Comparison of ENCODE assay signal across 1 cellular context in the genomic region with DNA sequence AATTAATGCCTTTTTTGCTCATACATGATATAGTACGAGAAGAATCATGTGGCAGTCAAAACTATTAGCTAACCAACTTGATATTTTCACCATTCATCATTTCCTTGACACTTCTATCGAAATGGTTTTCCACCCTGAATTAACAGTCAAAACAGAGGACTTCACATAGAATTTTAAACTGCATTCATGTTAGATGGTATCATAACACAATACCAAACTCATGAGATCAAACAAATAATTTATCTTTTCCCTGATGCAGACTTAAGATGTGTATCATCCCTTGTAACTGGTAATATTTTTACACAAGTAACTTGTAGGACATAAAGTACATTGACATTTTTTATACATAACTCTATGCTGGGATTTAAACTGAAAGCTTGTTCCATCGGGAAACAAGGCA.
TF ChIP-seq lines count a peak whose summit lies in the region.

No MANE protein-coding gene starts in this region.

TF ChIP-seq in SK-N-SH, 30 proteins besides CTCF, POLR2A, EP300 and RAD21 (continued from another document):
- TF ChIP-seq REST (IDR thresholded peaks at IDR 0.05; ENCODE audit: low read depth, low read length) (no peak), FOXJ3 (CRISPR knock-in tag; IDR thresholded peaks at IDR 0.05) (no peak), ELF1 (IDR thresholded peaks at IDR 0.05) (no peak), RXRA (IDR thresholded peaks at IDR 0.05; ENCODE audit: borderline replicate concordance, low read depth) (no peak), MEF2A (IDR thresholded peaks at IDR 0.05; ENCODE audit: borderline replicate concordance, low read depth) (no peak), NFIC (IDR thresholded peaks at IDR 0.05; ENCODE audit: borderline replicate concordance) (no peak; the same call in 1 of the 2 replicates), TEAD4 (IDR thresholded peaks at IDR 0.05; ENCODE audit: borderline replicate concordance, insufficient read depth) (no peak), TAF1 (IDR thresholded peaks at IDR 0.05; ENCODE audit: borderline replicate concordance, low read depth, low read length) (no peak), JUND (IDR thresholded peaks at IDR 0.05) (peak; percentile 18; the same call in 1 of the 2 replicates), IRF3 (IDR thresholded peaks at IDR 0.05; ENCODE audit: low read depth, low read length) (no peak), NRF1 (IDR thresholded peaks at IDR 0.05; ENCODE audit: low read depth, low read length) (no peak), FOXM1 (IDR thresholded peaks at IDR 0.05; ENCODE audit: low read depth) (no peak), GABPA (IDR thresholded peaks at IDR 0.05; ENCODE audit: low read depth) (no peak), EZH2phosphoT487 (IDR thresholded peaks at IDR 0.05; ENCODE audit: borderline replicate concordance, low read depth) (no peak), TCF12 (IDR thresholded peaks at IDR 0.05) (peak; percentile 23; the same call in 1 of the 2 replicates), PBX3 (IDR thresholded peaks at IDR 0.05) (peak; percentile 26; the same call in 1 of the 2 replicates), RFX5 (IDR thresholded peaks at IDR 0.05; ENCODE audit: low read length) (no peak), FOSL2 (IDR thresholded peaks at IDR 0.05; ENCODE audit: borderline replicate concordance, low read depth) (no peak; the same call in 1 of the 2 replicates), POLR2AphosphoS5 (IDR thresholded peaks at IDR 0.05; ENCODE audit: low read depth, low read length) (no peak), GATA2 (CRISPR knock-in tag; IDR thresholded peaks at IDR 0.05) (no peak)
- TF ChIP-seq, protein P1, sequence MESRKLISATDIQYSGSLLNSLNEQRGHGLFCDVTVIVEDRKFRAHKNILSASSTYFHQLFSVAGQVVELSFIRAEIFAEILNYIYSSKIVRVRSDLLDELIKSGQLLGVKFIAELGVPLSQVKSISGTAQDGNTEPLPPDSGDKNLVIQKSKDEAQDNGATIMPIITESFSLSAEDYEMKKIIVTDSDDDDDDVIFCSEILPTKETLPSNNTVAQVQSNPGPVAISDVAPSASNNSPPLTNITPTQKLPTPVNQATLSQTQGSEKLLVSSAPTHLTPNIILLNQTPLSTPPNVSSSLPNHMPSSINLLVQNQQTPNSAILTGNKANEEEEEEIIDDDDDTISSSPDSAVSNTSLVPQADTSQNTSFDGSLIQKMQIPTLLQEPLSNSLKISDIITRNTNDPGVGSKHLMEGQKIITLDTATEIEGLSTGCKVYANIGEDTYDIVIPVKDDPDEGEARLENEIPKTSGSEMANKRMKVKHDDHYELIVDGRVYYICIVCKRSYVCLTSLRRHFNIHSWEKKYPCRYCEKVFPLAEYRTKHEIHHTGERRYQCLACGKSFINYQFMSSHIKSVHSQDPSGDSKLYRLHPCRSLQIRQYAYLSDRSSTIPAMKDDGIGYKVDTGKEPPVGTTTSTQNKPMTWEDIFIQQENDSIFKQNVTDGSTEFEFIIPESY (IDR thresholded peaks at IDR 0.05; ENCODE audit: borderline replicate concordance, low read depth): no peak
- TF ChIP-seq, protein P2, sequence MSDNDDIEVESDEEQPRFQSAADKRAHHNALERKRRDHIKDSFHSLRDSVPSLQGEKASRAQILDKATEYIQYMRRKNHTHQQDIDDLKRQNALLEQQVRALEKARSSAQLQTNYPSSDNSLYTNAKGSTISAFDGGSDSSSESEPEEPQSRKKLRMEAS (IDR thresholded peaks at IDR 0.05; ENCODE audit: low read depth): no peak
TF ChIP-seq in SK-N-SH: peak in this region for 3.
